Comparison of ENCODE assay signal across 33 cellular contexts in genomic region chr1:50454911-50455310, GRCh38. TPM values are rescaled to one million over a fixed set of nuclear protein-coding genes. Genes with fewer than 3 reads are reported as not detected.
"Had no signal": no experiment of that assay in that cellular context is flagged by ENCODE, and none has a peak within 500 bp of the region (broad histone marks: within the 10 kb centered on the region; RNA-seq: fewer than 3 reads in every experiment).

No MANE protein-coding gene starts in this region.

- H3K27me3 ChIP-seq: adrenal gland, body of pancreas, breast epithelium, Peyer's patch, SJSA1 had no signal

- H3K27ac Mint-ChIP-seq: activated CD4-positive, alpha-beta T cell treated with anti-CD3 and anti-CD28 coated beads, Interleukin-2, amount 10 ng/mL, durations not matched to agents 24 days and 14 days; activated CD8-positive, alpha-beta T cell treated with anti-CD3 and anti-CD28 coated beads for 36 hours; activated naive CD4-positive, alpha-beta T cell treated with anti-CD3 and anti-CD28 coated beads for 36 hours; activated T-cell treated with anti-CD3 and anti-CD28 coated beads, Interleukin-2, amount 50 U/mL, for 24 hours; activated T-helper 1 cell treated with anti-CD3 and anti-CD28 coated beads, Interleukin-12 subunit alpha, Interleukin-12 subunit beta, Interleukin-2, Interleukin-4 antibody, amounts not matched to agents 30 ng/mL and 10 ng/mL and 1 ng/mL, durations not matched to agents 14 hours and 24 hours and 36 hours; T-helper 2 cell treated with Interferon-gamma antibody and Interleukin-4, amounts not matched to agents 5 μg/mL and 100 μg/mL, for 36 hours had no signal

- FAIRE-seq: astrocyte, TTC549 had no signal

- H3K4me3 Mint-ChIP-seq: activated CD4-positive, alpha-beta T cell treated with anti-CD3 and anti-CD28 coated beads, Interleukin-2, amount 10 ng/mL, durations not matched to agents 24 days and 14 days; activated CD8-positive, alpha-beta T cell treated with anti-CD3 and anti-CD28 coated beads for 36 hours; activated naive CD4-positive, alpha-beta T cell treated with anti-CD3 and anti-CD28 coated beads for 36 hours; activated T-cell treated with anti-CD3 and anti-CD28 coated beads, Interleukin-2, amount 50 U/mL, for 24 hours; activated T-helper 1 cell treated with anti-CD3 and anti-CD28 coated beads, Interleukin-12 subunit alpha, Interleukin-12 subunit beta, Interleukin-2, Interleukin-4 antibody, amounts not matched to agents 30 ng/mL and 10 ng/mL and 1 ng/mL, durations not matched to agents 14 hours and 24 hours and 36 hours; T-helper 2 cell treated with Interferon-gamma antibody and Interleukin-4, amounts not matched to agents 5 μg/mL and 100 μg/mL, for 36 hours had no signal

- H3K36me3 ChIP-seq: adrenal gland, breast epithelium had no signal

- H3K9me3 ChIP-seq: adrenal gland, body of pancreas, breast epithelium, Peyer's patch, SJSA1 had no signal

- H3K9me3 Mint-ChIP-seq: activated CD4-positive, alpha-beta T cell treated with anti-CD3 and anti-CD28 coated beads, Interleukin-2, amount 10 ng/mL, durations not matched to agents 24 days and 14 days; activated CD8-positive, alpha-beta T cell treated with anti-CD3 and anti-CD28 coated beads for 36 hours; activated naive CD4-positive, alpha-beta T cell treated with anti-CD3 and anti-CD28 coated beads for 36 hours; activated naive CD4-positive, alpha-beta T cell treated with anti-CD3 and anti-CD28 coated beads, Interleukin-2, amount 50 U/mL, for 72 hours; activated T-cell treated with anti-CD3 and anti-CD28 coated beads, Interleukin-2, amount 50 U/mL, for 24 hours; activated T-helper 1 cell treated with anti-CD3 and anti-CD28 coated beads, Interleukin-12 subunit alpha, Interleukin-12 subunit beta, Interleukin-2, Interleukin-4 antibody, amounts not matched to agents 30 ng/mL and 10 ng/mL and 1 ng/mL, durations not matched to agents 14 hours and 24 hours and 36 hours; T-helper 2 cell treated with Interferon-gamma antibody and Interleukin-4, amounts not matched to agents 5 μg/mL and 100 μg/mL, for 36 hours had no signal

- H3K4me3 ChIP-seq: adrenal gland, body of pancreas, breast epithelium, Peyer's patch, SJSA1 had no signal

- ATAC-seq: activated CD8-positive, alpha-beta T cell treated with anti-CD3 and anti-CD28 coated beads for 36 hours; activated naive CD4-positive, alpha-beta T cell treated with anti-CD3 and anti-CD28 coated beads, Interleukin-2, amount 50 U/mL, for 72 hours; body of pancreas; PC-3 had no signal

- H3K27ac ChIP-seq: adrenal gland, body of pancreas, breast epithelium, Peyer's patch, SJSA1 had no signal

- H3K27me3 Mint-ChIP-seq: activated CD4-positive, alpha-beta T cell treated with anti-CD3 and anti-CD28 coated beads, Interleukin-2, amount 10 ng/mL, durations not matched to agents 24 days and 14 days; activated CD8-positive, alpha-beta T cell treated with anti-CD3 and anti-CD28 coated beads for 36 hours; activated T-cell treated with anti-CD3 and anti-CD28 coated beads, Interleukin-2, amount 50 U/mL, for 24 hours had no signal

- H3K4me1 ChIP-seq: adrenal gland, body of pancreas, breast epithelium, Peyer's patch, SJSA1 had no signal

- DNase-seq: activated CD4-positive, alpha-beta T cell treated with anti-CD3 and anti-CD28 coated beads, Interleukin-2, amount 10 ng/mL, durations not matched to agents 24 days and 14 days; activated CD4-positive, alpha-beta T cell treated with anti-CD3 and anti-CD28 coated beads, Interleukin-2, amount 50 U/mL, for 4 hours; activated CD8-positive, alpha-beta T cell treated with anti-CD3 and anti-CD28 coated beads for 36 hours; activated gamma-delta T cell treated with Interleukin-2 at 50 U/mL for 16 hours; activated naive CD4-positive, alpha-beta T cell treated with anti-CD3 and anti-CD28 coated beads for 36 hours; activated T-cell treated with anti-CD3 and anti-CD28 coated beads, Interleukin-2, amount 50 U/mL, for 24 hours; adrenal gland; body of pancreas; Karpas-422; KBM-7; NCI-H1105; NCI-H1417 treated with DMSO at 0.1 percent for 48 hours; NCI-H187 treated with DMSO at 0.1 percent for 48 hours; NCI-H2081; NCI-H345; NCI-H510A; NCI-H526; NCI-H748 treated with DMSO at 0.1 percent for 48 hours; NK-92 treated with Interleukin-12 subunit alpha and Interleukin-12 subunit beta, amount 100 ng/mL, for 24 hours; PC-3; Peyer's patch; RPMI8226; SHP77 treated with DMSO at 0.1 percent for 48 hours had no signal

RNA-seq across cellular contexts. Expression of gene DMRTA2, which starts 31.7 kb away (rescaled TPM):
- total RNA-seq: activated CD4-positive, alpha-beta T cell treated with anti-CD3 and anti-CD28 coated beads, Interleukin-2, amount 10 ng/mL, durations not matched to agents 24 days and 14 days; activated CD8-positive, alpha-beta memory T cell treated with anti-CD3 and anti-CD28 coated beads for 36 hours; activated CD8-positive, alpha-beta T cell treated with anti-CD3 and anti-CD28 coated beads for 36 hours; activated naive CD4-positive, alpha-beta T cell treated with anti-CD3 and anti-CD28 coated beads, Interleukin-2, amount 50 U/mL, for 72 hours; activated T-helper 1 cell treated with anti-CD3 and anti-CD28 coated beads, Interleukin-12 subunit alpha, Interleukin-12 subunit beta, Interleukin-2, Interleukin-4 antibody, amounts not matched to agents 30 ng/mL and 10 ng/mL and 1 ng/mL, durations not matched to agents 14 hours and 24 hours and 36 hours; adrenal gland; astrocyte; body of pancreas; MCF 10A; PC-3; Peyer's patch; T-helper 1 cell treated with Interleukin-12 subunit alpha and Interleukin-12 subunit beta and Interleukin-4 antibody, amounts not matched to agents 30 ng/mL and 1 ng/mL, for 36 hours had no signal
